Comparison of ENCODE assay signal across 13 cellular contexts in genomic region chr6:54802775-54803631, GRCh38. TPM values are rescaled to one million over a fixed set of nuclear protein-coding genes. Genes with fewer than 3 reads are reported as not detected.
A peak's percentile ranks its signal among the peaks of the same experiment; 100 is the strongest.
DNase-seq lines count a peak whose midpoint lies in the region; ATAC-seq and TF ChIP-seq lines count a peak whose summit lies in the region.
"Had no signal": no experiment of that assay in that cellular context is flagged by ENCODE, and none has a peak within 500 bp of the region (broad histone marks: within the 10 kb centered on the region; RNA-seq: fewer than 3 reads in every experiment).

No MANE protein-coding gene starts in this region.

- H3K4me3 ChIP-seq in left ventricle myocardium inferior (no peak overlapping the region), RWPE2 (ENCODE audit: severe bottlenecking) (no peak overlapping the region), OCI-LY7 (ENCODE audit: low read depth, low read length, poor library complexity, severe bottlenecking) (no peak overlapping the region)
- no peak overlapping the region for H3K4me3 ChIP-seq in CD8-positive, alpha-beta memory T cell (ENCODE audit: low read length)
- H3K4me3 ChIP-seq: adrenal gland, skin epidermis had no signal

- H3K27me3 Mint-ChIP-seq in CD8-positive, alpha-beta memory T cell = no peaks in the 10 kb centered on the region

- DNase-seq in left cardiac atrium (no peak), left ventricle myocardium inferior (no peak), RWPE2 (ENCODE audit: low spot score) (no peak), glomerular visceral epithelial cell (ENCODE audit: extremely low spot score) (peak; percentile 13), NCI-H2107 treated with DMSO at 0.1 percent for 48 hours (lab: John Stamatoyannopoulos, UW; ENCODE audit: unreplicated experiment) (no peak), OCI-LY7 (ENCODE audit: low spot score) (no peak)
- no peak for DNase-seq in CD8-positive, alpha-beta memory T cell
- DNase-seq: adrenal gland, midbrain, NCI-H2081 treated with DMSO at 0.1 percent for 48 hours had no signal

- no peaks in the 10 kb centered on the region for H3K36me3 Mint-ChIP-seq in CD8-positive, alpha-beta memory T cell

- H3K4me1 ChIP-seq in left ventricle myocardium inferior (peaks cover 11% of the 10 kb centered on the region), RWPE2 (ENCODE audit: insufficient read depth, poor library complexity, severe bottlenecking) (peaks cover 18% of the 10 kb centered on the region), OCI-LY7 (ENCODE audit: insufficient read depth, low read length, poor library complexity, severe bottlenecking) (no peaks in the 10 kb centered on the region)
- no peaks in the 10 kb centered on the region for H3K4me1 ChIP-seq in CD8-positive, alpha-beta memory T cell (ENCODE audit: insufficient read depth, low read length)
- H3K4me1 ChIP-seq: adrenal gland had no signal

- H3K9me3 ChIP-seq in left ventricle myocardium inferior (replicated peaks) (no peaks in the 10 kb centered on the region), RWPE2 (ENCODE audit: severe bottlenecking) (no peaks in the 10 kb centered on the region), OCI-LY7 (ENCODE audit: low read length) (no peaks in the 10 kb centered on the region)
- no peaks in the 10 kb centered on the region for H3K9me3 ChIP-seq in CD8-positive, alpha-beta memory T cell (ENCODE audit: low read length)
- H3K9me3 ChIP-seq: adrenal gland had no signal

- intact Hi-C loops in left cardiac atrium (cut with DNase I) (no loop called here), left ventricle myocardium inferior (cut with micrococcal nuclease) (no loop called here), OCI-LY7 (cut with micrococcal nuclease; ENCODE audit: unreplicated experiment) (no loop called here)

- H3K36me3 ChIP-seq in left ventricle myocardium inferior (no peaks in the 10 kb centered on the region), RWPE2 (ENCODE audit: low read depth) (no peaks in the 10 kb centered on the region), OCI-LY7 (ENCODE audit: insufficient read depth, low read length) (no peaks in the 10 kb centered on the region)
- no peaks in the 10 kb centered on the region for H3K36me3 ChIP-seq in CD8-positive, alpha-beta memory T cell (ENCODE audit: insufficient read depth, low read length)
- H3K36me3 ChIP-seq: adrenal gland had no signal

- H3K27ac Mint-ChIP-seq in CD8-positive, alpha-beta memory T cell = no peak overlapping the region

- H3K4me1 Mint-ChIP-seq in CD8-positive, alpha-beta memory T cell = no peaks in the 10 kb centered on the region

- CTCF ChIA-PET in OCI-LY7 (lab: Charles Lee; ENCODE audit: unreplicated experiment) = no interaction called here
- CTCF ChIA-PET in CD8-positive, alpha-beta memory T cell (lab: Charles Lee) = no interaction called here

- no TSS peak for BruUV-seq in OCI-LY7 (replicated peaks; lab: Mats Ljungman, UMichigan)

- no peaks in the 10 kb centered on the region for H3K27me3 ChIP-seq in left ventricle myocardium inferior (ENCODE audit: low read depth)
- no peaks in the 10 kb centered on the region for H3K27me3 ChIP-seq in RWPE2 (ENCODE audit: insufficient read depth, poor library complexity, severe bottlenecking)
- no peaks in the 10 kb centered on the region for H3K27me3 ChIP-seq in CD8-positive, alpha-beta memory T cell (ENCODE audit: insufficient read depth, low read length, poor library complexity, severe bottlenecking)
- H3K27me3 ChIP-seq: adrenal gland had no signal

- peak; percentile 59 to 76 for ATAC-seq in left cardiac atrium
- peak; percentile 75 for ATAC-seq in RWPE2 (ENCODE audit: low read depth)
- ATAC-seq in HG03565 (IDR thresholded peaks at IDR 0.05; ENCODE audit: unreplicated experiment) = no peak

- H3K4me2 ChIP-seq in OCI-LY7 (ENCODE audit: low read length) = no peak overlapping the region

- H3K79me2 ChIP-seq in OCI-LY7 (ENCODE audit: insufficient read depth, low read depth, low read length) = no peaks in the 10 kb centered on the region

- H3K27ac ChIP-seq in left ventricle myocardium inferior (replicated peaks) (no peak overlapping the region), RWPE2 (ENCODE audit: poor library complexity, severe bottlenecking) (peak overlapping the region; percentile 12), OCI-LY7 (ENCODE audit: low read depth, low read length, poor library complexity, severe bottlenecking) (no peak overlapping the region)
- no peak overlapping the region for H3K27ac ChIP-seq in CD8-positive, alpha-beta memory T cell (ENCODE audit: low read depth, low read length)
- H3K27ac ChIP-seq: adrenal gland, HL-60 had no signal

- no peak overlapping the region for H3K4me3 Mint-ChIP-seq in CD8-positive, alpha-beta memory T cell

- POLR2A ChIA-PET in OCI-LY7 (lab: Charles Lee) = no interaction called here
- POLR2A ChIA-PET in CD8-positive, alpha-beta memory T cell (lab: Charles Lee) = no interaction called here

- H4K20me1 ChIP-seq in OCI-LY7 (ENCODE audit: insufficient read depth, low read length) = no peaks in the 10 kb centered on the region

- no peaks in the 10 kb centered on the region for H3K9me2 ChIP-seq in OCI-LY7 (ENCODE audit: insufficient read depth, low read length)

- no peak for TF ChIP-seq CTCF in left ventricle myocardium inferior (IDR thresholded peaks at IDR 0.05; ENCODE audit: borderline replicate concordance)
- TF ChIP-seq CTCF in RWPE2 (IDR thresholded peaks at IDR 0.05; ENCODE audit: poor library complexity, severe bottlenecking) = no peak
- no peak for TF ChIP-seq CTCF in OCI-LY7 (conservative IDR thresholded peaks at IDR 0.05; ENCODE audit: low read length)

- H3K9me3 Mint-ChIP-seq in CD8-positive, alpha-beta memory T cell = peaks cover 0 to 7% (median 3%) of the 10 kb centered on the region in 5 donors

- H2AFZ ChIP-seq in OCI-LY7 (ENCODE audit: low read length) = no peak overlapping the region

RNA-seq across cellular contexts. Expression of gene FAM83B, which starts 43.6 kb away (rescaled TPM):
- total RNA-seq in left cardiac atrium (1 to 10 TPM; 6.4 to 7.4 TPM), left ventricle myocardium inferior (0.63 TPM), OCI-LY7 (2022) (not detected in 2 replicates)
- total RNA-seq in OCI-LY7 (2014; rRNA removed; shearing (Covaris generic)) = not detected in 2 replicates
- not detected for total RNA-seq in CD8-positive, alpha-beta memory T cell
- not detected for polyA plus RNA-seq in CD8-positive, alpha-beta memory T cell
- total RNA-seq: adrenal gland had no signal
- polyA plus RNA-seq: adrenal gland had no signal
